24 cellular contexts compared by ENCODE assay signal in genomic region chr17:13593757-13594156, GRCh38. TPM values are rescaled to one million over a fixed set of nuclear protein-coding genes. Genes with fewer than 3 reads are reported as not detected.
DNase-seq lines count a peak whose midpoint lies in the region; TF ChIP-seq lines count a peak whose summit lies in the region.
"Had no signal": no experiment of that assay in that cellular context is flagged by ENCODE, and none has a peak within 500 bp of the region (broad histone marks: within the 10 kb centered on the region; RNA-seq: fewer than 3 reads in every experiment).

No MANE protein-coding gene starts in this region.

- H3K9ac ChIP-seq in fibroblast of lung (ENCODE audit: insufficient read depth, low read length), result no peak overlapping the region

- H3K27me3 ChIP-seq in fibroblast of lung (ENCODE audit: control insufficient read depth, insufficient read depth, low read length) (no peaks in the 10 kb centered on the region), osteoblast (ENCODE audit: insufficient read depth, low read length) (no peaks in the 10 kb centered on the region)

- DNase-seq in EL (peak; percentile 65), M059J (ENCODE audit: low read depth) (peak; percentile 41), fibroblast of lung (ENCODE audit: low read depth in 2 of 2) (peak; percentile 65 to 74), osteoblast (ENCODE audit: insufficient read length, low spot score, missing footprints) (no peak), NCI-H2107 (lab: John Stamatoyannopoulos, UW) (no peak), COR-L47 (lab: John Stamatoyannopoulos, UW) (no peak), GM13976 (ENCODE audit: low spot score) (no peak)
- no peak for DNase-seq in activated effector memory CD4-positive, alpha-beta T cell treated with anti-CD3 and anti-CD28 coated beads, Interleukin-2, amount 50 U/mL, for 16 hours
- DNase-seq: activated CD4-positive, alpha-beta T cell treated with anti-CD3 and anti-CD28 coated beads, Interleukin-2, amount 10 ng/mL, durations not matched to agents 7 days and 5 days; activated naive CD4-positive, alpha-beta T cell; activated T-cell treated with anti-CD3 and anti-CD28 coated beads, Interleukin-2, amount 50 U/mL, for 48 hours; amniotic stem cell; CD4-positive, CD25-positive, alpha-beta regulatory T cell; effector CD8-positive, alpha-beta T cell; NCI-H1105 treated with DMSO at 0.1 percent for 48 hours; NCI-H510A; SHP77 treated with DMSO at 0.1 percent for 48 hours; stimulated activated CD4-positive, alpha-beta T cell treated with anti-CD3 and anti-CD28 coated beads, Interleukin-15, amount 100 ng/mL, for 24 hours; stimulated activated naive B cell treated with anti-CD40 and anti-IgM and Interleukin-4, amounts not matched to agents 10 μg/mL and 1 μg/mL and 100 μg/mL, for 72 hours; T1000 had no signal

- TF ChIP-seq CTCF in fibroblast of lung (conservative IDR thresholded peaks at IDR 0.05 in 1 of 2, IDR thresholded peaks at IDR 0.05 in 1 of 2; ENCODE audit: low read depth in 1 of 2, low read length in 2 of 2) (no peak), osteoblast (IDR thresholded peaks at IDR 0.05; ENCODE audit: extremely low read depth, low read depth, low read length) (no peak), GM13976 (IDR thresholded peaks at IDR 0.05; ENCODE audit: borderline replicate concordance, control extremely low read depth, extremely low read depth, insufficient read depth, missing control alignments) (no peak)

- H3K36me3 ChIP-seq in fibroblast of lung (ENCODE audit: control insufficient read depth, insufficient read depth, low read length) (no peaks in the 10 kb centered on the region), osteoblast (ENCODE audit: insufficient read depth, low read length) (no peaks in the 10 kb centered on the region)
- H3K36me3 ChIP-seq: breast epithelium had no signal

- H3K4me1 ChIP-seq in fibroblast of lung (ENCODE audit: control insufficient read depth, extremely low read depth, insufficient read depth, low read length) (peaks cover 5% of the 10 kb centered on the region), osteoblast (ENCODE audit: insufficient read depth, low read length) (peaks cover 84% of the 10 kb centered on the region)
- H3K4me1 ChIP-seq: breast epithelium had no signal

- H3K9me3 ChIP-seq in fibroblast of lung (ENCODE audit: control insufficient read depth, insufficient read depth, low read depth, low read length) (no peaks in the 10 kb centered on the region), osteoblast (ENCODE audit: low read depth, low read length) (no peaks in the 10 kb centered on the region)
- H3K9me3 ChIP-seq: breast epithelium had no signal

- H3K27ac ChIP-seq in fibroblast of lung (ENCODE audit: insufficient read depth, low read length) (peak overlapping the region; percentile 58), osteoblast (ENCODE audit: low read depth, low read length) (peak overlapping the region; percentile 88)
- H3K27ac ChIP-seq: breast epithelium, epithelial cell of prostate had no signal

- H3K79me2 ChIP-seq in fibroblast of lung (ENCODE audit: control insufficient read depth, insufficient read depth, low read length) (peaks cover 85% of the 10 kb centered on the region), osteoblast (ENCODE audit: insufficient read depth, low read length) (peaks cover 93% of the 10 kb centered on the region)

- in situ Hi-C loops in GM13976 (cut with MboI; ENCODE audit: low sequenced_read_pairs, unreplicated experiment), result loop anchor here (10.0 kb wide), 1 partner anchor 1331 kb away; no protein-coding TSS in a partner anchor

- H3K4me2 ChIP-seq in fibroblast of lung (ENCODE audit: extremely low read depth, insufficient read depth, low read length), result peak overlapping the region; percentile 61
- no peak overlapping the region for H3K4me2 ChIP-seq in osteoblast (ENCODE audit: insufficient read depth, low read length)

- H2AFZ ChIP-seq in fibroblast of lung (ENCODE audit: low read length) (no peak overlapping the region), osteoblast (ENCODE audit: low read length) (no peak overlapping the region)

- H4K20me1 ChIP-seq in fibroblast of lung (ENCODE audit: control insufficient read depth, extremely low read depth, insufficient read depth, low read length) (no peaks in the 10 kb centered on the region), osteoblast (ENCODE audit: insufficient read depth, low read length) (no peaks in the 10 kb centered on the region)

- H3K4me3 ChIP-seq in fibroblast of lung (replicated peaks in 1 of 4; ENCODE audit: control extremely low read depth in 1 of 4, insufficient read depth in 1 of 4, low read depth in 3 of 4, low read length in 4 of 4), result peak overlapping the region in 1 of 4 experiments; percentile 12
- no peak overlapping the region for H3K4me3 ChIP-seq in osteoblast (ENCODE audit: insufficient read depth, low read length)
- H3K4me3 ChIP-seq: breast epithelium, K562 had no signal

RNA-seq across cellular contexts. Expression of gene HS3ST3A1, which starts 8.0 kb away (rescaled TPM):
- 1.8 and 3.6 TPM in 2 replicates for total RNA-seq in M059J (2014; rRNA removed; shearing (Covaris generic))
- total RNA-seq in fibroblast of lung (28.5 and 48.7 TPM in 2 replicates), osteoblast (7.1 and 8.3 TPM in 2 replicates)
- 2.4 and 13.1 TPM in 2 replicates for polyA plus RNA-seq in fibroblast of lung
- polyA plus RNA-seq in fibroblast of lung (2012), result 3.3 and 25.2 TPM in 2 replicates
- polyA minus RNA-seq in fibroblast of lung (ENCODE audit: low replicate concordance), result 1.2 and 4.0 TPM in 2 replicates
- total RNA-seq: HT-29 had no signal

Comparison
In these comparisons a context has a peak if more than half of its experiments do, and no peak if none do; other contexts are left out.
1. DNase-seq: peak in EL (single experiment), M059J (single experiment) and fibroblast of lung (2 of 2); none in osteoblast (single experiment), NCI-H2107 (single experiment), activated effector memory CD4-positive, alpha-beta T cell treated with anti-CD3 and anti-CD28 coated beads, Interleukin-2, amount 50 U/mL, for 16 hours (single experiment), COR-L47 (single experiment) and GM13976 (single experiment).